In genomic region chr1:109265741-109266330, GRCh38 we compare ENCODE assay signal across 17 cellular contexts. TPM values are rescaled to one million over a fixed set of nuclear protein-coding genes. Genes with fewer than 3 reads are reported as not detected.
DNase-seq lines count a peak whose midpoint lies in the region; ATAC-seq and TF ChIP-seq lines count a peak whose summit lies in the region.
"Had no signal": no experiment of that assay in that cellular context is flagged by ENCODE, and none has a peak within 500 bp of the region (broad histone marks: within the 10 kb centered on the region; RNA-seq: fewer than 3 reads in every experiment).

No MANE protein-coding gene starts in this region.

- TF ChIP-seq CTCF in left ventricle myocardium inferior (IDR thresholded peaks at IDR 0.05; ENCODE audit: borderline replicate concordance) = no peak

- H4K8ac ChIP-seq in neuronal stem cell (ENCODE audit: low read depth, low read length) = no peak overlapping the region

- H3K9ac ChIP-seq in neuronal stem cell (ENCODE audit: low read depth, low read length, poor library complexity) = no peak overlapping the region
- H3K9ac ChIP-seq: BLaER1 had no signal

- ATAC-seq in Right ventricle myocardium inferior (no peak), GM18909 (IDR thresholded peaks at IDR 0.05; ENCODE audit: poor library complexity, unreplicated experiment) (no peak)
- ATAC-seq: GM12878 had no signal

- H3K4me3 ChIP-seq in left ventricle myocardium inferior (no peak overlapping the region), neuronal stem cell (ENCODE audit: low read length in 2 of 2) (no peak overlapping the region)
- H3K4me3 ChIP-seq: BLaER1, GM12878, HAP-1 had no signal

- no peak overlapping the region for H3K4ac ChIP-seq in neuronal stem cell (ENCODE audit: low read length)

- intact Hi-C loops in Right ventricle myocardium inferior (cut with DNase I) (no loop called here), left ventricle myocardium inferior (cut with micrococcal nuclease) (no loop called here)

- DNase-seq in Right ventricle myocardium inferior (ENCODE audit: missing footprints) (peak; percentile 58), left ventricle myocardium inferior (no peak), caudate nucleus (lab: John Stamatoyannopoulos, UW) (no peak), neuronal stem cell (ENCODE audit: low spot score) (no peak), substantia nigra (lab: John Stamatoyannopoulos, UW) (no peak), iPS-NIHi7 (ENCODE audit: extremely low spot score) (no peak), dedifferentiated amniotic fluid mesenchymal stem cell (ENCODE audit: extremely low spot score) (no peak)
- DNase-seq: 8988T; AML-193; CD4-positive, CD25-positive, alpha-beta regulatory T cell; DMS53; GF-D8 had no signal

- H3K18ac ChIP-seq in neuronal stem cell (ENCODE audit: low read length) = no peak overlapping the region

- H3K27ac ChIP-seq in left ventricle myocardium inferior (replicated peaks) (no peak overlapping the region), caudate nucleus (ENCODE audit: low read depth, low read length) (peak overlapping the region; percentile 92), neuronal stem cell (replicated peaks; ENCODE audit: low read length) (no peak overlapping the region), substantia nigra (ENCODE audit: low read depth, low read length, poor library complexity, severe bottlenecking) (peak overlapping the region; percentile 98)
- H3K27ac ChIP-seq: BLaER1, HL-60 had no signal

- no peak overlapping the region for H3K23ac ChIP-seq in neuronal stem cell (ENCODE audit: low read depth, low read length, poor library complexity)

- no CpG with 5 or more reads among the region's 13 CpGs for WGBS in neuronal stem cell (ENCODE audit: extremely low coverage in 2 of 2, insufficient read length in 2 of 2, insufficient replicate concordance in 1 of 2), 2 donors

- H2AK5ac ChIP-seq in neuronal stem cell (ENCODE audit: low read depth, low read length) = peak overlapping the region; percentile 35

- no peaks in the 10 kb centered on the region for H3K9me3 ChIP-seq in left ventricle myocardium inferior (replicated peaks)
- peaks cover 0 to 2% of the 10 kb centered on the region in 2 donors for H3K9me3 ChIP-seq in neuronal stem cell (replicated peaks in 1 of 2; ENCODE audit: control insufficient read depth in 2 of 2, insufficient read depth in 1 of 2, low read depth in 1 of 2, low read length in 2 of 2)
- H3K9me3 ChIP-seq: BLaER1, HAP-1 had no signal

- H2AFZ ChIP-seq in neuronal stem cell (ENCODE audit: low read length) = no peak overlapping the region

- peak overlapping the region; percentile 51 for H2BK12ac ChIP-seq in neuronal stem cell (ENCODE audit: low read length)

- H4K91ac ChIP-seq in neuronal stem cell (ENCODE audit: low read depth, low read length, poor library complexity) = no peak overlapping the region

- H3K79me1 ChIP-seq in neuronal stem cell (ENCODE audit: low read depth, low read length) = peaks cover 19% of the 10 kb centered on the region

- H2BK15ac ChIP-seq in neuronal stem cell (ENCODE audit: low read length) = no peak overlapping the region

- H3K36me3 ChIP-seq in left ventricle myocardium inferior = no peaks in the 10 kb centered on the region
- peaks cover 86 to 97% of the 10 kb centered on the region in 2 donors for H3K36me3 ChIP-seq in neuronal stem cell (replicated peaks in 1 of 2; ENCODE audit: control insufficient read depth in 2 of 2, insufficient read depth in 2 of 2, low read length in 2 of 2)

- no peak overlapping the region for H3K4me2 ChIP-seq in neuronal stem cell (ENCODE audit: insufficient read depth, low read length, poor library complexity, severe bottlenecking)
- H3K4me2 ChIP-seq: BLaER1 had no signal

- no peak overlapping the region for H2BK120ac ChIP-seq in neuronal stem cell (ENCODE audit: low read depth, low read length)

- peaks cover 7% of the 10 kb centered on the region for H3K4me1 ChIP-seq in left ventricle myocardium inferior
- peaks cover under 1 to 6% of the 10 kb centered on the region in 2 donors for H3K4me1 ChIP-seq in neuronal stem cell (ENCODE audit: control insufficient read depth in 2 of 2, insufficient read depth in 1 of 2, low read depth in 1 of 2, low read length in 2 of 2)
- H3K4me1 ChIP-seq: HAP-1 had no signal

- no peak overlapping the region for H3K14ac ChIP-seq in neuronal stem cell (ENCODE audit: low read length)

- H3K27me3 ChIP-seq in left ventricle myocardium inferior (ENCODE audit: low read depth) = no peaks in the 10 kb centered on the region
- H3K27me3 ChIP-seq in neuronal stem cell (ENCODE audit: control insufficient read depth in 3 of 3, insufficient read depth in 3 of 3, low read depth in 1 of 3, low read length in 3 of 3) = no peaks in the 10 kb centered on the region
- H3K27me3 ChIP-seq: BLaER1 had no signal

- H2BK5ac ChIP-seq in neuronal stem cell (ENCODE audit: low read length) = no peak overlapping the region

RNA-seq across cellular contexts. Expression of gene CELSR2, which starts 16.5 kb away (rescaled TPM):
- total RNA-seq in Right ventricle myocardium inferior (6.5 TPM), left ventricle myocardium inferior (4.2 TPM)
- polyA plus RNA-seq in neuronal stem cell (2013, experiment 1 of 2) = 40.0 TPM
- 41.0 TPM for polyA plus RNA-seq in neuronal stem cell (2013, experiment 2 of 2)

RNA-seq across cellular contexts. Expression of gene PSRC1, which starts 17.1 kb away (rescaled TPM):
- 1.2 TPM for total RNA-seq in Right ventricle myocardium inferior
- 0.80 TPM for total RNA-seq in left ventricle myocardium inferior
- polyA plus RNA-seq in neuronal stem cell (2013, experiment 1 of 2) = 118 TPM
- 115 TPM for polyA plus RNA-seq in neuronal stem cell (2013, experiment 2 of 2)

RNA-seq across cellular contexts. Expression of gene MYBPHL, which starts 41.0 kb away (rescaled TPM):
- not detected for total RNA-seq in Right ventricle myocardium inferior
- 0.22 TPM for total RNA-seq in left ventricle myocardium inferior
- 0.13 TPM for polyA plus RNA-seq in neuronal stem cell (2013, experiment 1 of 2)
- 0.29 TPM for polyA plus RNA-seq in neuronal stem cell (2013, experiment 2 of 2)
- total RNA-seq: CD4-positive, CD25-positive, alpha-beta regulatory T cell; GM12878 had no signal
- polyA plus RNA-seq: CD4-positive, CD25-positive, alpha-beta regulatory T cell had no signal

RNA-seq across cellular contexts. Expression of gene SARS1, which starts 52.1 kb away (rescaled TPM):
- 97.6 TPM for total RNA-seq in Right ventricle myocardium inferior
- total RNA-seq in left ventricle myocardium inferior = 92.0 TPM
- 110 TPM for polyA plus RNA-seq in neuronal stem cell (2013, experiment 1 of 2)
- polyA plus RNA-seq in neuronal stem cell (2013, experiment 2 of 2) = 109 TPM

Comparison
In these comparisons a context has a peak if more than half of its experiments do, and no peak if none do; other contexts are left out.
1. H3K27ac ChIP-seq: peak in caudate nucleus (single experiment) and substantia nigra (single experiment); none in left ventricle myocardium inferior (single experiment) and neuronal stem cell (single experiment).